ENCODE assay signal across 8 cellular contexts in the genomic region with DNA sequence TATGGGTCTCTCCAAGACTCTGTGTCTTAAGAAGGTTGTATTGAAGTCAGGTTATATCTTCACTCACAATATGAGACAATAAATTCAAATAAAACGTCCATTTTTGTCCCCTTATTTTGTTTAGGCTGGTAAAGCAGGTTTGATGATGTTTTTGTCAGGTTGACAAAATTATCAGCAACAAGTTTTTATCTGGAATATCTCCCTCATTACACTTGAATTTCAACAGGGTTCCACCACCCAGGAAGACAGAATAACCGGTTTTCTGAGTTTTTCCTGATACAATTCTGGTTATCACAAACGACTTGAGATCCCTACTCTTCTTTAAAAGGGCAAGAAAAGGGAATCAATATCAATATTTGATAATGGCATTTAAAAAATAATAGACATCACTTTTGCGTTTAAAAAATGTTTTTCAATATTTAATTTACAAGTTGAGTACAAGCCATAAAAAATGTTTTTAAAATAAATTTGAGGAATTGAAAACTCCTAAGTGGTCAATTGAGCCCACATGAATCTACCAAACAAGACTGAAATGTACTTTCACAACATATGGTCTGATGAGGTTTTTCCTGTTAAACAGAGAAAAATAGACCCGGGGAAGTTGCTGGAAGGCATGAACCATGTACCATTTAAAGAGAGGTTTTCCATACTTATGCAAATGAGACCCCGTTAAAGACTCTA. TPM values are rescaled to one million over a fixed set of nuclear protein-coding genes. Genes with fewer than 3 reads are reported as not detected.
DNase-seq lines count a peak whose midpoint lies in the region; ATAC-seq and TF ChIP-seq lines count a peak whose summit lies in the region.

No MANE protein-coding gene starts in this region.

- H3K4me3 ChIP-seq in left lung, result peak overlapping the region in 1 of 2 donors; percentile 16
- H3K4me3 ChIP-seq in thymus (ENCODE audit: low read length), result no peak overlapping the region

- H3K4me3 Mint-ChIP-seq in activated CD4-positive, alpha-beta T cell treated with anti-CD3 and anti-CD28 coated beads, Interleukin-2, amount 10 ng/mL, durations not matched to agents 24 days and 14 days, result peak overlapping the region; percentile 75
- H3K4me3 Mint-ChIP-seq in activated T-helper 1 cell treated with anti-CD3 and anti-CD28 coated beads, Interleukin-12 subunit alpha, Interleukin-12 subunit beta, Interleukin-2, Interleukin-4 antibody, amounts not matched to agents 30 ng/mL and 10 ng/mL and 1 ng/mL, durations not matched to agents 14 hours and 24 hours and 36 hours, result peak overlapping the region; percentile 45

- peak overlapping the region; percentile 83 for H3K27ac Mint-ChIP-seq in activated CD4-positive, alpha-beta T cell treated with anti-CD3 and anti-CD28 coated beads, Interleukin-2, amount 10 ng/mL, durations not matched to agents 24 days and 14 days
- peak overlapping the region; percentile 81 for H3K27ac Mint-ChIP-seq in activated T-helper 1 cell treated with anti-CD3 and anti-CD28 coated beads, Interleukin-12 subunit alpha, Interleukin-12 subunit beta, Interleukin-2, Interleukin-4 antibody, amounts not matched to agents 30 ng/mL and 10 ng/mL and 1 ng/mL, durations not matched to agents 14 hours and 24 hours and 36 hours

- H3K4me1 ChIP-seq in left lung (peaks cover 17 to 78% of the 10 kb centered on the region in 2 donors), thymus (ENCODE audit: control insufficient read depth, insufficient read depth, low read length) (peaks cover 34% of the 10 kb centered on the region)

- H3K9me3 ChIP-seq in left lung, result no peaks in the 10 kb centered on the region
- no peaks in the 10 kb centered on the region for H3K9me3 ChIP-seq in thymus (ENCODE audit: control insufficient read depth)

- H3K36me3 ChIP-seq in left lung (peaks cover 0 to 16% of the 10 kb centered on the region in 2 donors), thymus (ENCODE audit: control insufficient read depth, insufficient read depth) (no peaks in the 10 kb centered on the region)

- 14% methylated on average over 6 of the region's 6 CpGs for WGBS in thymus

- intact Hi-C loops in activated CD4-positive, alpha-beta T cell treated with anti-CD3 and anti-CD28 coated beads, Interleukin-2, amount 10 ng/mL, durations not matched to agents 24 days and 14 days (cut with micrococcal nuclease), result loop anchor here (2.0 to 5.0 kb wide), 3 partner anchors 28 to 115 kb away; a partner anchor contains a TSS
- intact Hi-C loops in activated T-helper 1 cell treated with anti-CD3 and anti-CD28 coated beads, Interleukin-12 subunit alpha, Interleukin-12 subunit beta, Interleukin-2, Interleukin-4 antibody, amounts not matched to agents 30 ng/mL and 10 ng/mL and 1 ng/mL, durations not matched to agents 14 hours and 24 hours and 36 hours (cut with micrococcal nuclease), result loop anchor here (5.0 kb wide), 1 partner anchor 275 kb away; a partner anchor contains a TSS
- intact Hi-C loops in left lung (cut with DNase I), result no loop called here

- no peak for TF ChIP-seq CTCF in left lung (IDR thresholded peaks at IDR 0.05)

- no peaks in the 10 kb centered on the region for H3K9me3 Mint-ChIP-seq in activated CD4-positive, alpha-beta T cell treated with anti-CD3 and anti-CD28 coated beads, Interleukin-2, amount 10 ng/mL, durations not matched to agents 24 days and 14 days
- no peaks in the 10 kb centered on the region for H3K9me3 Mint-ChIP-seq in activated T-helper 1 cell treated with anti-CD3 and anti-CD28 coated beads, Interleukin-12 subunit alpha, Interleukin-12 subunit beta, Interleukin-2, Interleukin-4 antibody, amounts not matched to agents 30 ng/mL and 10 ng/mL and 1 ng/mL, durations not matched to agents 14 hours and 24 hours and 36 hours

- DNase-seq in activated CD4-positive, alpha-beta T cell treated with anti-CD3 and anti-CD28 coated beads, Interleukin-2, amount 10 ng/mL, durations not matched to agents 24 days and 14 days, result no peak
- DNase-seq in activated CD4-positive, alpha-beta T cell treated with anti-CD3 and anti-CD28 coated beads for 48 hours, result no peak
- no peak for DNase-seq in activated T-helper 1 cell treated with anti-CD3 and anti-CD28 coated beads, Interleukin-12 subunit alpha, Interleukin-12 subunit beta, Interleukin-2, Interleukin-4 antibody, amounts not matched to agents 30 ng/mL and 10 ng/mL and 1 ng/mL, durations not matched to agents 14 hours and 24 hours and 36 hours (ENCODE audit: low spot score)
- DNase-seq in left lung, result no peak
- DNase-seq in D341Med (ENCODE audit: low spot score), result no peak

- peaks cover 36% of the 10 kb centered on the region for H3K4me1 Mint-ChIP-seq in activated CD4-positive, alpha-beta T cell treated with anti-CD3 and anti-CD28 coated beads, Interleukin-2, amount 10 ng/mL, durations not matched to agents 24 days and 14 days
- peaks cover 44% of the 10 kb centered on the region for H3K4me1 Mint-ChIP-seq in activated T-helper 1 cell treated with anti-CD3 and anti-CD28 coated beads, Interleukin-12 subunit alpha, Interleukin-12 subunit beta, Interleukin-2, Interleukin-4 antibody, amounts not matched to agents 30 ng/mL and 10 ng/mL and 1 ng/mL, durations not matched to agents 14 hours and 24 hours and 36 hours (ENCODE audit: low read depth)

- H3K27me3 Mint-ChIP-seq in activated CD4-positive, alpha-beta T cell treated with anti-CD3 and anti-CD28 coated beads, Interleukin-2, amount 10 ng/mL, durations not matched to agents 24 days and 14 days, result peaks cover 31% of the 10 kb centered on the region
- H3K27me3 Mint-ChIP-seq in activated T-helper 1 cell treated with anti-CD3 and anti-CD28 coated beads, Interleukin-12 subunit alpha, Interleukin-12 subunit beta, Interleukin-2, Interleukin-4 antibody, amounts not matched to agents 30 ng/mL and 10 ng/mL and 1 ng/mL, durations not matched to agents 14 hours and 24 hours and 36 hours (ENCODE audit: insufficient read depth), result peaks cover 26% of the 10 kb centered on the region

- H3K27ac ChIP-seq in left lung (peak overlapping the region; percentile 93 to 96), thymus (ENCODE audit: low read depth) (peak overlapping the region; percentile 79)

- H3K36me3 Mint-ChIP-seq in activated CD4-positive, alpha-beta T cell treated with anti-CD3 and anti-CD28 coated beads, Interleukin-2, amount 10 ng/mL, durations not matched to agents 24 days and 14 days (ENCODE audit: low read depth), result peaks cover 4% of the 10 kb centered on the region
- peaks cover 3% of the 10 kb centered on the region for H3K36me3 Mint-ChIP-seq in activated T-helper 1 cell treated with anti-CD3 and anti-CD28 coated beads, Interleukin-12 subunit alpha, Interleukin-12 subunit beta, Interleukin-2, Interleukin-4 antibody, amounts not matched to agents 30 ng/mL and 10 ng/mL and 1 ng/mL, durations not matched to agents 14 hours and 24 hours and 36 hours (ENCODE audit: low read depth)

- H3K27me3 ChIP-seq in left lung (no peaks in the 10 kb centered on the region), thymus (ENCODE audit: control insufficient read depth, insufficient read depth) (no peaks in the 10 kb centered on the region)

- ATAC-seq in left lung (no peak), HG02981 (IDR thresholded peaks at IDR 0.05; ENCODE audit: unreplicated experiment) (no peak), HG03565 (IDR thresholded peaks at IDR 0.05; ENCODE audit: unreplicated experiment) (no peak)

RNA-seq across cellular contexts. Expression of a gene that starts 1.4 kb away (rescaled TPM):
- 16.9 and 18.8 TPM in 2 replicates for total RNA-seq in activated CD4-positive, alpha-beta T cell treated with anti-CD3 and anti-CD28 coated beads, Interleukin-2, amount 10 ng/mL, durations not matched to agents 24 days and 14 days
- total RNA-seq in activated T-helper 1 cell treated with anti-CD3 and anti-CD28 coated beads, Interleukin-12 subunit alpha, Interleukin-12 subunit beta, Interleukin-2, Interleukin-4 antibody, amounts not matched to agents 30 ng/mL and 10 ng/mL and 1 ng/mL, durations not matched to agents 14 hours and 24 hours and 36 hours, result 23.2 and 27.1 TPM in 2 replicates
- total RNA-seq in left lung, result 100 to 1,000 TPM in 1 of 2 donors, 10 to 100 TPM in 1; 95.9 to 103 TPM
- polyA plus RNA-seq in thymus, result 47.7 TPM

RNA-seq across cellular contexts. Expression of a gene that starts 34.2 kb away (rescaled TPM):
- total RNA-seq in activated CD4-positive, alpha-beta T cell treated with anti-CD3 and anti-CD28 coated beads, Interleukin-2, amount 10 ng/mL, durations not matched to agents 24 days and 14 days, result 2.4 and 2.7 TPM in 2 replicates
- 0.91 and 0.96 TPM in 2 replicates for total RNA-seq in activated T-helper 1 cell treated with anti-CD3 and anti-CD28 coated beads, Interleukin-12 subunit alpha, Interleukin-12 subunit beta, Interleukin-2, Interleukin-4 antibody, amounts not matched to agents 30 ng/mL and 10 ng/mL and 1 ng/mL, durations not matched to agents 14 hours and 24 hours and 36 hours
- 100 to 1,000 TPM; 285 to 320 TPM for total RNA-seq in left lung
- polyA plus RNA-seq in thymus, result 47.0 TPM

Comparison
In these comparisons a context has a peak if more than half of its experiments do, and no peak if none do; other contexts are left out.
1. RNA of a gene that starts 34.2 kb away (total RNA-seq): 285 to 320 TPM in left lung; 2.4 to 2.7 TPM in activated CD4-positive, alpha-beta T cell treated with anti-CD3 and anti-CD28 coated beads, Interleukin-2, amount 10 ng/mL, durations not matched to agents 24 days and 14 days and 0.91 to 0.96 TPM in activated T-helper 1 cell treated with anti-CD3 and anti-CD28 coated beads, Interleukin-12 subunit alpha, Interleukin-12 subunit beta, Interleukin-2, Interleukin-4 antibody, amounts not matched to agents 30 ng/mL and 10 ng/mL and 1 ng/mL, durations not matched to agents 14 hours and 24 hours and 36 hours; every median in the first group is over 10 times any median in the second.
2. intact Hi-C loops: an anchor here in activated CD4-positive, alpha-beta T cell treated with anti-CD3 and anti-CD28 coated beads, Interleukin-2, amount 10 ng/mL, durations not matched to agents 24 days and 14 days (2.0 to 5.0 kb wide) and activated T-helper 1 cell treated with anti-CD3 and anti-CD28 coated beads, Interleukin-12 subunit alpha, Interleukin-12 subunit beta, Interleukin-2, Interleukin-4 antibody, amounts not matched to agents 30 ng/mL and 10 ng/mL and 1 ng/mL, durations not matched to agents 14 hours and 24 hours and 36 hours (5.0 kb wide); none called in left lung.